ENCODE assay signal across 2 cellular contexts in genomic region chr9:23394189-23394588, GRCh38.
A peak's percentile ranks its signal among the peaks of the same experiment; 100 is the strongest.
TF ChIP-seq lines count a peak whose summit lies in the region.

No MANE protein-coding gene starts in this region.

TF ChIP-seq in liver, 16 proteins besides CTCF, POLR2A, EP300 and RAD21 (continued from another document):
- no peak for TF ChIP-seq REST (IDR thresholded peaks at IDR 0.05)
- TF ChIP-seq HNF4G (IDR thresholded peaks at IDR 0.05), result no peak
- no peak for TF ChIP-seq FOXA2 (IDR thresholded peaks at IDR 0.05)
- peak; percentile 20 for TF ChIP-seq ZBTB33 (IDR thresholded peaks at IDR 0.05)
- TF ChIP-seq EGR1 (IDR thresholded peaks at IDR 0.05; ENCODE audit: low read depth in 2 of 2), result no peak
- no peak for TF ChIP-seq MAX (IDR thresholded peaks at IDR 0.05)

TF ChIP-seq in HepG2, 621 proteins besides CTCF, POLR2A, EP300 and RAD21 (continued from another document):
- TF ChIP-seq ZNF816 (CRISPR knock-in tag; IDR thresholded peaks at IDR 0.05; ENCODE audit: borderline replicate concordance) (no peak), KLF15 (CRISPR knock-in tag; IDR thresholded peaks at IDR 0.05; ENCODE audit: borderline replicate concordance) (no peak), PTBP1 (IDR thresholded peaks at IDR 0.05; ENCODE audit: low read depth, low read length, poor library complexity, severe bottlenecking) (no peak), ARID2 (CRISPR knock-in tag; IDR thresholded peaks at IDR 0.05; ENCODE audit: borderline replicate concordance) (no peak), HMGXB3 (CRISPR knock-in tag; IDR thresholded peaks at IDR 0.05; ENCODE audit: borderline replicate concordance) (no peak), DMAP1 (CRISPR knock-in tag; IDR thresholded peaks at IDR 0.05) (no peak)
